ENCODE assay signal across 19 cellular contexts in genomic region chr3:171977426-171977825, GRCh38.
A peak's percentile ranks its signal among the peaks of the same experiment; 100 is the strongest.
DNase-seq lines count a peak whose midpoint lies in the region; ATAC-seq and TF ChIP-seq lines count a peak whose summit lies in the region.
"Had no signal": no experiment of that assay in that cellular context is flagged by ENCODE, and none has a peak within 500 bp of the region (broad histone marks: within the 10 kb centered on the region; RNA-seq: fewer than 3 reads in every experiment).

No MANE protein-coding gene starts in this region.

- peak overlapping the region; percentile 90 for H4K91ac ChIP-seq in mesenchymal stem cell (ENCODE audit: low read length)

- H3K27ac Mint-ChIP-seq in activated CD8-positive, alpha-beta T cell treated with anti-CD3 and anti-CD28 coated beads, Interleukin-2, amount 10 ng/mL, durations not matched to agents 7 days and 5 days = no peak overlapping the region
- H3K27ac Mint-ChIP-seq: CD4-positive, alpha-beta memory T cell had no signal

- peak overlapping the region; percentile 6 for H3K4me3 ChIP-seq in OCI-LY7 (ENCODE audit: low read depth, low read length, poor library complexity, severe bottlenecking)
- H3K4me3 ChIP-seq in mesenchymal stem cell (ENCODE audit: insufficient read depth in 1 of 2, low read depth in 1 of 2, low read length in 2 of 2) = no peak overlapping the region
- no peak overlapping the region for H3K4me3 ChIP-seq in upper lobe of left lung
- H3K4me3 ChIP-seq: HAP-1 had no signal

- ATAC-seq in upper lobe of left lung (ENCODE audit: low FRiP score in 2 of 2) (no peak), GM18867 (IDR thresholded peaks at IDR 0.05; ENCODE audit: unreplicated experiment) (no peak)
- no peak for ATAC-seq in activated CD8-positive, alpha-beta T cell treated with anti-CD3 and anti-CD28 coated beads, Interleukin-2, amount 10 ng/mL, durations not matched to agents 7 days and 5 days

- H3K9me3 ChIP-seq in OCI-LY7 (ENCODE audit: low read length) = peaks cover 8% of the 10 kb centered on the region; the same call in 1 of the 2 replicates
- H3K9me3 ChIP-seq in mesenchymal stem cell (ENCODE audit: control insufficient read depth, low read length) = no peaks in the 10 kb centered on the region
- H3K9me3 ChIP-seq in upper lobe of left lung = no peaks in the 10 kb centered on the region
- H3K9me3 ChIP-seq: HAP-1 had no signal

- H2BK12ac ChIP-seq in mesenchymal stem cell (ENCODE audit: low read length in 2 of 2) = peak overlapping the region; percentile 95 to 96

- peaks cover 18% of the 10 kb centered on the region for H3K4me1 ChIP-seq in OCI-LY7 (ENCODE audit: insufficient read depth, low read length, poor library complexity, severe bottlenecking)
- H3K4me1 ChIP-seq in mesenchymal stem cell (ENCODE audit: control insufficient read depth, insufficient read depth, low read depth, low read length) = no peaks in the 10 kb centered on the region
- peaks cover 6 to 19% (median 8%) of the 10 kb centered on the region in 4 donors for H3K4me1 ChIP-seq in upper lobe of left lung
- H3K4me1 ChIP-seq: HAP-1 had no signal

- peak overlapping the region; percentile 14 to 81 for H3K18ac ChIP-seq in mesenchymal stem cell (ENCODE audit: low read depth in 1 of 2, low read length in 2 of 2)

- no peak for TF ChIP-seq EP300 in upper lobe of left lung (IDR thresholded peaks at IDR 0.05)

- WGBS in mesenchymal stem cell = 97% methylated on average over 7 of the region's 7 CpGs
- WGBS in upper lobe of left lung, 2 donors = 91 to 93% methylated on average over 7 of the region's 7 CpGs

- H3K36me3 Mint-ChIP-seq in activated CD8-positive, alpha-beta T cell treated with anti-CD3 and anti-CD28 coated beads, Interleukin-2, amount 10 ng/mL, durations not matched to agents 7 days and 5 days (ENCODE audit: low read depth) = no peaks in the 10 kb centered on the region
- H3K36me3 Mint-ChIP-seq: CD4-positive, alpha-beta memory T cell had no signal

- peak overlapping the region; percentile 29 for H2BK15ac ChIP-seq in mesenchymal stem cell (ENCODE audit: low read depth, poor library complexity, severe bottlenecking)

- POLR2A ChIA-PET in OCI-LY7 (lab: Charles Lee) = interaction anchor here (0.6 to 1.2 kb wide), 4 partner anchors 19 to 110 kb away, joined by 3 to 4 read pairs (median 3); no protein-coding TSS in a partner anchor
- POLR2A ChIA-PET in activated CD8-positive, alpha-beta T cell treated with anti-CD3 and anti-CD28 coated beads, Interleukin-2, amount 10 ng/mL, durations not matched to agents 7 days and 5 days (lab: Charles Lee) = no interaction called here

- H3K4me2 ChIP-seq in OCI-LY7 (ENCODE audit: low read length) (peak overlapping the region; percentile 5; the same call in 1 of the 2 replicates), mesenchymal stem cell (ENCODE audit: low read length, poor library complexity, severe bottlenecking) (no peak overlapping the region)

- H3K14ac ChIP-seq in mesenchymal stem cell (ENCODE audit: low read length in 2 of 2) = peak overlapping the region in 1 of 2 experiments; percentile 87

- H3K4me1 Mint-ChIP-seq in activated CD8-positive, alpha-beta T cell treated with anti-CD3 and anti-CD28 coated beads, Interleukin-2, amount 10 ng/mL, durations not matched to agents 7 days and 5 days (ENCODE audit: low read depth) = peaks cover 13% of the 10 kb centered on the region

- CTCF ChIA-PET in OCI-LY7 (lab: Charles Lee; ENCODE audit: unreplicated experiment) = no interaction called here
- CTCF ChIA-PET in activated CD8-positive, alpha-beta T cell treated with anti-CD3 and anti-CD28 coated beads, Interleukin-2, amount 10 ng/mL, durations not matched to agents 7 days and 5 days (lab: Charles Lee) = interaction anchor here (0.8 kb wide), 1 partner anchor 812 kb away, joined by 3 read pairs; no protein-coding TSS in a partner anchor

- TF ChIP-seq CTCF in OCI-LY7 (conservative IDR thresholded peaks at IDR 0.05; ENCODE audit: low read length) (no peak), upper lobe of left lung (IDR thresholded peaks at IDR 0.05) (no peak)

- no peaks in the 10 kb centered on the region for H3K9me2 ChIP-seq in OCI-LY7 (ENCODE audit: insufficient read depth, low read length)

- H3K9ac ChIP-seq in mesenchymal stem cell (ENCODE audit: low read length) = no peak overlapping the region

- H3K36me3 ChIP-seq in OCI-LY7 (ENCODE audit: insufficient read depth, low read length) (no peaks in the 10 kb centered on the region; the same call in 1 of the 2 replicates), mesenchymal stem cell (ENCODE audit: control insufficient read depth in 1 of 2, insufficient read depth in 2 of 2, low read depth in 1 of 2, low read length in 2 of 2) (no peaks in the 10 kb centered on the region), upper lobe of left lung (no peaks in the 10 kb centered on the region)
- H3K36me3 ChIP-seq: HAP-1 had no signal

- intact Hi-C loops in OCI-LY7 (cut with micrococcal nuclease; ENCODE audit: unreplicated experiment) = loop anchor here (5.0 kb wide), 1 partner anchor 125 kb away; no protein-coding TSS in a partner anchor

- H3K79me2 ChIP-seq in OCI-LY7 (ENCODE audit: insufficient read depth, low read depth, low read length) = no peaks in the 10 kb centered on the region

- TF ChIP-seq POLR2A in upper lobe of left lung (IDR thresholded peaks at IDR 0.05) = no peak

- H2BK5ac ChIP-seq in mesenchymal stem cell (ENCODE audit: low read depth, low read length, poor library complexity, severe bottlenecking) = no peak overlapping the region

- H3K27ac ChIP-seq in OCI-LY7 (ENCODE audit: low read depth, low read length, poor library complexity, severe bottlenecking) = no peak overlapping the region
- H3K27ac ChIP-seq in mesenchymal stem cell (ENCODE audit: low read length, poor library complexity, severe bottlenecking) = no peak overlapping the region
- peak overlapping the region in 3 of 4 donors; percentile 54 to 71 (median 61) for H3K27ac ChIP-seq in upper lobe of left lung

- H4K8ac ChIP-seq in mesenchymal stem cell (ENCODE audit: low read length) = peak overlapping the region; percentile 5

- H3K27me3 Mint-ChIP-seq in activated CD8-positive, alpha-beta T cell treated with anti-CD3 and anti-CD28 coated beads, Interleukin-2, amount 10 ng/mL, durations not matched to agents 7 days and 5 days (ENCODE audit: low read depth) = peaks cover 5% of the 10 kb centered on the region
- H3K27me3 Mint-ChIP-seq: CD4-positive, alpha-beta memory T cell had no signal

- H2AFZ ChIP-seq in OCI-LY7 (ENCODE audit: low read length) = peak overlapping the region; percentile 85
- H2AFZ ChIP-seq in mesenchymal stem cell (ENCODE audit: low read depth, low read length) = no peak overlapping the region

- DNase-seq in SIG-M5 treated with dmso at 0.1 percent for 504 hours (lab: John Stamatoyannopoulos, UW; ENCODE audit: unreplicated experiment) = peak; percentile 81
- DNase-seq in SIG-M5 (lab: John Stamatoyannopoulos, UW) = no peak
- no peak for DNase-seq in OCI-LY7 (ENCODE audit: low spot score)
- no peak for DNase-seq in mesenchymal stem cell
- DNase-seq in upper lobe of left lung = no peak
- no peak for DNase-seq in activated CD8-positive, alpha-beta T cell treated with anti-CD3 and anti-CD28 coated beads, Interleukin-2, amount 10 ng/mL, durations not matched to agents 7 days and 5 days
- DNase-seq in activated CD4-positive, CD25-positive, alpha-beta regulatory T cell treated with anti-CD3 and anti-CD28 coated beads, Interleukin-2, amount 50 U/mL, for 72 hours = no peak
- DNase-seq: 8988T; Calu3; CD4-positive, alpha-beta memory T cell; DMS53; MM.1S; NCI-H187; NCI-H2227 treated with DMSO at 0.1 percent for 48 hours; NCI-H510A treated with DMSO at 0.1 percent for 48 hours; NCI-H774; SW 1271 had no signal

- peak overlapping the region; percentile 50 for H2BK120ac ChIP-seq in mesenchymal stem cell (ENCODE audit: low read depth, low read length)

- H3K9me3 Mint-ChIP-seq in activated CD8-positive, alpha-beta T cell treated with anti-CD3 and anti-CD28 coated beads, Interleukin-2, amount 10 ng/mL, durations not matched to agents 7 days and 5 days (ENCODE audit: insufficient read depth) = no peaks in the 10 kb centered on the region
- H3K9me3 Mint-ChIP-seq: CD4-positive, alpha-beta memory T cell had no signal

- H3K79me1 ChIP-seq in mesenchymal stem cell (replicated peaks; ENCODE audit: low read length, poor library complexity, severe bottlenecking) = no peaks in the 10 kb centered on the region

- H4K20me1 ChIP-seq in OCI-LY7 (ENCODE audit: insufficient read depth, low read length) = no peaks in the 10 kb centered on the region

- peak overlapping the region; percentile 1 for H2AK5ac ChIP-seq in mesenchymal stem cell (ENCODE audit: low read length, severe bottlenecking)

- H3K4ac ChIP-seq in mesenchymal stem cell (ENCODE audit: low read depth in 1 of 2, low read length in 2 of 2) = peak overlapping the region; percentile 39 to 75

- H3K27me3 ChIP-seq in mesenchymal stem cell (ENCODE audit: control insufficient read depth in 1 of 2, insufficient read depth in 1 of 2, low read length in 2 of 2) = no peaks in the 10 kb centered on the region
- H3K27me3 ChIP-seq in upper lobe of left lung = no peaks in the 10 kb centered on the region

- no peak overlapping the region for H3K4me3 Mint-ChIP-seq in activated CD8-positive, alpha-beta T cell treated with anti-CD3 and anti-CD28 coated beads, Interleukin-2, amount 10 ng/mL, durations not matched to agents 7 days and 5 days
- H3K4me3 Mint-ChIP-seq: CD4-positive, alpha-beta memory T cell had no signal

- no TSS peak for BruUV-seq in OCI-LY7 (replicated peaks; lab: Mats Ljungman, UMichigan)

- H3K23ac ChIP-seq in mesenchymal stem cell (ENCODE audit: low read length in 2 of 2) = no peak overlapping the region

Comparison
In these comparisons a context has a peak if more than half of its experiments do, and no peak if none do; other contexts are left out.
1. H3K27ac ChIP-seq: peak in upper lobe of left lung (3 of 4); none in OCI-LY7 (single experiment) and mesenchymal stem cell (single experiment).